24 cellular contexts compared by ENCODE assay signal in genomic region chr16:17454331-17454730, GRCh38. TPM values are rescaled to one million over a fixed set of nuclear protein-coding genes. Genes with fewer than 3 reads are reported as not detected.
"Had no signal": no experiment of that assay in that cellular context is flagged by ENCODE, and none has a peak within 500 bp of the region (broad histone marks: within the 10 kb centered on the region; RNA-seq: fewer than 3 reads in every experiment).

No MANE protein-coding gene starts in this region.

- H3K4me1 ChIP-seq: SJSA1 had no signal

- H3K27me3 ChIP-seq: SJSA1 had no signal

- ATAC-seq: activated CD8-positive, alpha-beta memory T cell treated with anti-CD3 and anti-CD28 coated beads, Interleukin-2, amount 10 ng/mL, durations not matched to agents 7 days and 5 days; SK-N-SH treated with all-trans-retinoic acid at 6 μM for 48 hours; WTC11 had no signal

- H3K9me3 ChIP-seq: SJSA1 had no signal

- DNase-seq: activated CD4-positive, alpha-beta T cell treated with anti-CD3 and anti-CD28 coated beads, Interleukin-2, amount 10 ng/mL, durations not matched to agents 24 days and 14 days; activated CD4-positive, alpha-beta T cell treated with anti-CD3 and anti-CD28 coated beads, Interleukin-2, amount 50 U/mL, for 48 hours; activated CD4-positive, CD25-positive, alpha-beta regulatory T cell treated with anti-CD3 and anti-CD28 coated beads, Interleukin-2, amount 50 U/mL, for 72 hours; activated CD8-positive, alpha-beta memory T cell treated with anti-CD3 and anti-CD28 coated beads, Interleukin-2, amount 10 ng/mL, durations not matched to agents 7 days and 5 days; activated gamma-delta T cell; activated naive CD4-positive, alpha-beta T cell treated with anti-CD3 and anti-CD28 coated beads, Interleukin-2, amount 10 ng/mL, durations not matched to agents 7 days and 5 days; activated naive CD8-positive, alpha-beta T cell treated with anti-CD3 and anti-CD28 coated beads for 36 hours; activated T-cell treated with anti-CD3 and anti-CD28 coated beads, Interleukin-2, amount 50 U/mL, for 24 hours; cerebellar nuclear complex; KBM-7; NCI-H146; NCI-H1930; NCI-H2107; NCI-H2171 treated with DMSO at 0.1 percent for 48 hours; NCI-H345; NCI-H510A; NCI-H526 treated with DMSO at 0.1 percent for 48 hours; NCI-H82; SHP77; T-helper 9 cell had no signal

- H3K4me3 ChIP-seq: SJSA1 had no signal

- H3K27ac ChIP-seq: SJSA1 had no signal

RNA-seq across cellular contexts. Expression of gene XYLT1, which starts 16.4 kb away (rescaled TPM):
- total RNA-seq: MCF 10A had no signal
